Comparison of ENCODE assay signal across 8 cellular contexts in genomic region chr12:452667-453210, GRCh38. TPM values are rescaled to one million over a fixed set of nuclear protein-coding genes. Genes with fewer than 3 reads are reported as not detected.
DNase-seq lines count a peak whose midpoint lies in the region; ATAC-seq, FAIRE-seq and TF ChIP-seq lines count a peak whose summit lies in the region.
"Had no signal": no experiment of that assay in that cellular context is flagged by ENCODE, and none has a peak within 500 bp of the region (broad histone marks: within the 10 kb centered on the region; RNA-seq: fewer than 3 reads in every experiment).

No MANE protein-coding gene starts in this region.

- H3K4me2 ChIP-seq in PC-9 = no peak overlapping the region

- no peak overlapping the region for H2AFZ ChIP-seq in PC-9

- TF ChIP-seq POLR2A in breast epithelium (IDR thresholded peaks at IDR 0.05) = no peak

- H3F3A ChIP-seq in PC-9 (ENCODE audit: insufficient read depth, low read depth) = peaks cover 20% of the 10 kb centered on the region; the same call in 1 of the 2 replicates

- POLR2A ChIA-PET in WTC11 (lab: Charles Lee) = no interaction called here
- POLR2A ChIA-PET in PC-9 (lab: Charles Lee; ENCODE audit: unreplicated experiment) = no interaction called here

- no peaks in the 10 kb centered on the region for H3K9me3 ChIP-seq in breast epithelium
- 0 out of 2 replicates have a peak, but pooled peaks cover 5% of the 10 kb centered on the region for H3K9me3 ChIP-seq in PC-9 (ENCODE audit: insufficient read depth, low read depth)

- TF ChIP-seq CTCF in WTC11 (IDR thresholded peaks at IDR 0.05) (no peak), breast epithelium (IDR thresholded peaks at IDR 0.05) (peak in 2 of 3 donors; percentile 17 to 25), PC-9 (conservative IDR thresholded peaks at IDR 0.05) (no peak)

- CTCF ChIA-PET in WTC11 (lab: Charles Lee) = interaction anchor here (0.6 to 1.4 kb wide), 4 partner anchors 10 to 94 kb away, joined by 3 to 5 read pairs (median 4); no protein-coding TSS in a partner anchor
- CTCF ChIA-PET in PC-9 (lab: Charles Lee) = interaction anchor here (0.5 to 1.1 kb wide), 6 partner anchors 21 to 464 kb away, joined by 3 to 6 read pairs (median 4); no protein-coding TSS in a partner anchor

- H3K4me1 Mint-ChIP-seq in WTC11 = 0 out of 2 replicates have a peak, but pooled peaks cover 3% of the 10 kb centered on the region

- H3K36me3 ChIP-seq in breast epithelium (no peaks in the 10 kb centered on the region), PC-9 (ENCODE audit: low read depth) (no peaks in the 10 kb centered on the region)

- H3K27me3 ChIP-seq in breast epithelium = no peaks in the 10 kb centered on the region
- peaks cover 29% of the 10 kb centered on the region for H3K27me3 ChIP-seq in PC-9 (ENCODE audit: insufficient read depth, low read depth)

- H4K20me1 ChIP-seq in PC-9 (ENCODE audit: insufficient read depth) = no peaks in the 10 kb centered on the region

- ATAC-seq in WTC11 = no peak
- ATAC-seq in HG02970 (IDR thresholded peaks at IDR 0.05; ENCODE audit: low FRiP score, unreplicated experiment) = no peak

- DNase-seq in GM18507 (ENCODE audit: extremely low spot score, insufficient read length, low read depth) (peak; percentile 57), WTC11 (ENCODE audit: low spot score) (peak; percentile 28), breast epithelium (ENCODE audit: low spot score in 2 of 2) (no peak), PC-9 (no peak), NCI-H2107 (lab: John Stamatoyannopoulos, UW) (no peak)
- peak; percentile 35 for DNase-seq in stimulated activated CD8-positive, alpha-beta memory T cell treated with anti-CD3 and anti-CD28 coated beads, Interleukin-15, amount 100 ng/mL, for 24 hours (ENCODE audit: low read depth)

- H3K27ac ChIP-seq in breast epithelium = no peak overlapping the region
- no peak overlapping the region for H3K27ac ChIP-seq in PC-9

- H3K27ac Mint-ChIP-seq in WTC11 = no peak overlapping the region

- H3K4me3 ChIP-seq in breast epithelium (no peak overlapping the region), PC-9 (no peak overlapping the region)

- no TSS peak for BruUV-seq in PC-9 (replicated peaks; lab: Mats Ljungman, UMichigan)

- H3K27me3 Mint-ChIP-seq in WTC11 (ENCODE audit: low read depth) = peaks cover 20% of the 10 kb centered on the region
- H3K27me3 Mint-ChIP-seq: IgD-negative memory B cell had no signal

- no peaks in the 10 kb centered on the region for H3K9me2 ChIP-seq in PC-9 (ENCODE audit: insufficient read depth)

- no peaks in the 10 kb centered on the region for H3K79me2 ChIP-seq in PC-9 (ENCODE audit: low read depth)

- no peaks in the 10 kb centered on the region for H3K4me1 ChIP-seq in breast epithelium
- H3K4me1 ChIP-seq in PC-9 (replicated peaks; ENCODE audit: insufficient read depth) = no peaks in the 10 kb centered on the region

- intact Hi-C loops in breast epithelium (cut with DNase I; ENCODE audit: low total_unique reads) = loop anchor here (10.0 kb wide), 1 partner anchor 92 kb away; no protein-coding TSS in a partner anchor
- intact Hi-C loops in PC-9 (cut with micrococcal nuclease; ENCODE audit: unreplicated experiment) = loop anchor here (5.0 kb wide), 1 partner anchor 300 kb away; the partner anchor contains the start of gene WNK1

- peak; percentile 65 for FAIRE-seq in GM18507 (lab: Jason Lieb, UNC)

- H3K4me3 Mint-ChIP-seq in WTC11 = no peak overlapping the region
- H3K4me3 Mint-ChIP-seq: IgD-negative memory B cell had no signal

- H3K36me3 Mint-ChIP-seq in WTC11 = peaks cover 21% of the 10 kb centered on the region
- H3K36me3 Mint-ChIP-seq: IgD-negative memory B cell had no signal

- peaks cover 21% of the 10 kb centered on the region for H3K9me3 Mint-ChIP-seq in WTC11
- H3K9me3 Mint-ChIP-seq: IgD-negative memory B cell had no signal

TF ChIP-seq in WTC11, 78 proteins besides CTCF, POLR2A, EP300 and RAD21:
- no peak for TF ChIP-seq ZMAT4 (CRISPR knock-in tag; IDR thresholded peaks at IDR 0.05)
- TF ChIP-seq ZBTB43 (CRISPR knock-in tag; IDR thresholded peaks at IDR 0.05) = no peak
- TF ChIP-seq CBFB (CRISPR knock-in tag; IDR thresholded peaks at IDR 0.05; ENCODE audit: low read depth) = no peak

RNA-seq across cellular contexts. Expression of gene B4GALNT3, which starts 7.0 kb away (rescaled TPM):
- total RNA-seq in WTC11 (2021) (19.0 to 22.0 TPM (median 20.9 TPM) in 3 replicates), breast epithelium (1 to 10 TPM in 2 of 3 donors, under 1 TPM in 1; 0.16 to 5.9 (median 4.6) TPM), PC-9 (2021) (7.1 and 8.0 TPM in 2 replicates)

RNA-seq across cellular contexts. Expression of gene CCDC77, which starts 51.3 kb away (rescaled TPM):
- total RNA-seq in WTC11 (2021) = 24.2 to 29.7 TPM (median 28.9 TPM) in 3 replicates
- total RNA-seq in breast epithelium = 1 to 10 TPM; 5.6 to 8.9 (median 7.5) TPM
- 20.4 and 20.9 TPM in 2 replicates for total RNA-seq in PC-9 (2021)

Comparison
In these comparisons a context has a peak if more than half of its experiments do, and no peak if none do; other contexts are left out.
1. DNase-seq: peak in GM18507 (single experiment), WTC11 (single experiment) and stimulated activated CD8-positive, alpha-beta memory T cell treated with anti-CD3 and anti-CD28 coated beads, Interleukin-15, amount 100 ng/mL, for 24 hours (single experiment); none in breast epithelium (0 of 2), PC-9 (0 of 2) and NCI-H2107 (single experiment).
2. CTCF ChIP-seq: peak in breast epithelium (2 of 3); none in WTC11 (single experiment) and PC-9 (single experiment).